In the genomic region with DNA sequence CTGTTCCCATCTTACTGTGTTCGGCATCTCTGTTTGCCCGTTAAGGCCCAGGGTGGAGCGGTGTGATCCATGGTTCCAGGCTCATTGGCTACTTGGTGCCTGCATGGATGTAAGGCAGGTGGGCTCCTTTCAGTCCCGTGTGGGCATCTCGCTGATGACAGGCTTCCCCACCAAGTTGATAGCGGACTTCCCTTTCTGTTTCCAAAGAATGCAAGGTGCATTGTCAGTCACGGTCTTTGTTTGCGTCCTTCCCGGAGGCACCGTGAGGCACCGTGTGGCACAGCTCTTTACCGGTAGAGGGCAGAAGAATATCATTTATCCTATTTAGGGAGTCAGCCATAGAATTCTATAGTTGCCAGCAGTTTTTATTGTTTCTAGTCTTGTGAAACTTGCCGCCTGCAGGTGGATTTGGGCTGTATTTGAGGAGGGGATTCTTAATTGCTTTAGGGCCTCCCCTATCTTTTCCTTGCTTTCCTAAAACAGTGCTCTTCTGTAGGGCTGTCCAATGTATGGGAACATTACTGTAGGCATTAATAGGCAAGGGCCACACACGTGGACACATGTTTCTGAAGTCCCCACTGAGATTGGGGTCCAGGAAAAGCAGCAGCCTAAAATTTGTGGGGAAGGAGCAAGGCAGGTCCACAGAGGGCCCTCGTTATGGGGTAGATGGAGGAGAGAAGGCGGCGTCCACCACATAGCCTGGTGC, we compare ENCODE assay signal across 8 cellular contexts.
A peak's percentile ranks its signal among the peaks of the same experiment; 100 is the strongest.
DNase-seq lines count a peak whose midpoint lies in the region; ATAC-seq, FAIRE-seq and TF ChIP-seq lines count a peak whose summit lies in the region.

No MANE protein-coding gene starts in this region.

- no peak for FAIRE-seq in D721Med (lab: Jason Lieb, UNC)

- no peak overlapping the region for H3K27ac ChIP-seq in right cardiac atrium (ENCODE audit: low read length)
- H3K27ac ChIP-seq in sigmoid colon, result no peak overlapping the region

- intact Hi-C loops in right cardiac atrium (cut with DNase I) (loop anchor here (5.0 to 10.0 kb wide), 3 partner anchors 130 to 617 kb away; no protein-coding TSS in a partner anchor), sigmoid colon (cut with DNase I) (loop anchor here (2.0 to 10.0 kb wide), 2 partner anchors 427 to 617 kb away; no protein-coding TSS in a partner anchor)

- H3K4me1 ChIP-seq in right cardiac atrium (ENCODE audit: control insufficient read depth, insufficient read depth, low read length) (peaks cover 2% of the 10 kb centered on the region), sigmoid colon (peaks cover 0 to 5% (median 0%) of the 10 kb centered on the region in 4 donors)

- peak; percentile 54 for DNase-seq in D721Med (ENCODE audit: insufficient read length, low spot score)
- peak; percentile 72 for DNase-seq in HT-29 (ENCODE audit: low spot score)
- DNase-seq in SK-N-DZ (ENCODE audit: low spot score), result peak; percentile 55
- peak; percentile 28 for DNase-seq in amniotic stem cell (lab: John Stamatoyannopoulos, UW)
- DNase-seq in right cardiac atrium, result no peak
- no peak for DNase-seq in sigmoid colon
- no peak for DNase-seq in SHP77 treated with DMSO at 0.1 percent for 48 hours (lab: John Stamatoyannopoulos, UW)

- no peak overlapping the region for H3K4me3 ChIP-seq in right cardiac atrium (ENCODE audit: low read length)
- no peak overlapping the region for H3K4me3 ChIP-seq in sigmoid colon

- no peaks in the 10 kb centered on the region for H3K27me3 ChIP-seq in right cardiac atrium (ENCODE audit: control insufficient read depth, insufficient read depth)
- H3K27me3 ChIP-seq in sigmoid colon, result no peaks in the 10 kb centered on the region

- 42% methylated on average over 17 of the region's 17 CpGs for WGBS in right cardiac atrium
- WGBS in sigmoid colon, 2 donors, result 39 to 43% methylated on average over 17 of the region's 17 CpGs

- TF ChIP-seq EP300 in sigmoid colon (IDR thresholded peaks at IDR 0.05), result no peak

- TF ChIP-seq CTCF in D721Med (IDR thresholded peaks at IDR 0.05; ENCODE audit: insufficient read depth, missing control alignments) (peak; percentile 91), sigmoid colon (IDR thresholded peaks at IDR 0.05) (peak; percentile 25 to 73 (median 68))

- ATAC-seq in GM21360 (IDR thresholded peaks at IDR 0.05; ENCODE audit: unreplicated experiment) (peak; percentile 71), right cardiac atrium (peak; percentile 71 to 76)

- TF ChIP-seq POLR2A in sigmoid colon (IDR thresholded peaks at IDR 0.05), result no peak

- H3K36me3 ChIP-seq in sigmoid colon, result no peaks in the 10 kb centered on the region

- no peaks in the 10 kb centered on the region for H3K9me3 ChIP-seq in right cardiac atrium (ENCODE audit: control insufficient read depth, low read length)
- H3K9me3 ChIP-seq in sigmoid colon, result no peaks in the 10 kb centered on the region

Comparison
In these comparisons a context has a peak if more than half of its experiments do, and no peak if none do; other contexts are left out.
1. DNase-seq: peak in D721Med (single experiment), HT-29 (single experiment), SK-N-DZ (single experiment) and amniotic stem cell (single experiment); none in right cardiac atrium (0 of 3), sigmoid colon (single experiment) and SHP77 treated with DMSO at 0.1 percent for 48 hours (single experiment).